ENCODE assay signal across 8 cellular contexts in genomic region chr11:59754494-59754858, GRCh38. TPM values are rescaled to one million over a fixed set of nuclear protein-coding genes. Genes with fewer than 3 reads are reported as not detected.
DNase-seq lines count a peak whose midpoint lies in the region; ATAC-seq and TF ChIP-seq lines count a peak whose summit lies in the region.

No MANE protein-coding gene starts in this region.

- H3K27ac ChIP-seq in SJCRH30 = no peak overlapping the region; the same call in 1 of the 2 replicates
- peak overlapping the region; percentile 44 for H3K27ac ChIP-seq in caudate nucleus (ENCODE audit: low read depth, low read length)
- peak overlapping the region; percentile 96 for H3K27ac ChIP-seq in lower lobe of right lung
- peak overlapping the region; percentile 91 to 94 for H3K27ac ChIP-seq in tibial artery

- no peaks in the 10 kb centered on the region for H3K36me3 ChIP-seq in SJCRH30
- peaks cover 8% of the 10 kb centered on the region for H3K36me3 ChIP-seq in lower lobe of right lung
- no peaks in the 10 kb centered on the region for H3K36me3 ChIP-seq in tibial artery

- peak; percentile 26 for ATAC-seq in HG02870 (IDR thresholded peaks at IDR 0.05; ENCODE audit: unreplicated experiment)
- peak in 1 of 2 donors; percentile 14 for ATAC-seq in lower lobe of right lung

- H3K9me3 ChIP-seq in SJCRH30 (replicated peaks) (no peaks in the 10 kb centered on the region), lower lobe of right lung (no peaks in the 10 kb centered on the region), tibial artery (no peaks in the 10 kb centered on the region)

- DNase-seq in NCI-H82 (lab: John Stamatoyannopoulos, UW) (peak; percentile 44), NCI-H82 treated with DMSO at 0.1 percent for 48 hours (lab: John Stamatoyannopoulos, UW; ENCODE audit: unreplicated experiment) (no peak), SJCRH30 (peak; percentile 14 to 36), caudate nucleus (lab: John Stamatoyannopoulos, UW) (peak in 17 of 61 donors; percentile 3 to 67 (median 42)), lower lobe of right lung (peak; percentile 50), tibial artery (no peak), foreskin melanocyte (no peak)

- H3K4me1 ChIP-seq in SJCRH30 (peaks cover 6% of the 10 kb centered on the region), lower lobe of right lung (peaks cover 24% of the 10 kb centered on the region), tibial artery (peaks cover 0 to 24% (median 10%) of the 10 kb centered on the region in 4 donors)

- H3K27me3 ChIP-seq in SJCRH30 (no peaks in the 10 kb centered on the region), lower lobe of right lung (ENCODE audit: low read depth) (no peaks in the 10 kb centered on the region), tibial artery (no peaks in the 10 kb centered on the region)

- no peak for TF ChIP-seq CTCF in lower lobe of right lung (IDR thresholded peaks at IDR 0.05)
- no peak for TF ChIP-seq CTCF in tibial artery (IDR thresholded peaks at IDR 0.05)

- intact Hi-C loops in lower lobe of right lung (cut with DNase I) (loop anchor here (10.0 kb wide), 1 partner anchor 50 kb away; no protein-coding TSS in a partner anchor), tibial artery (cut with DNase I; ENCODE audit: low total_unique reads) (loop anchor here (2.0 to 10.0 kb wide), 2 partner anchors 48 to 210 kb away; no protein-coding TSS in a partner anchor)

- H3K4me3 ChIP-seq in SJCRH30 = peak overlapping the region; percentile 85
- H3K4me3 ChIP-seq in lower lobe of right lung = peak overlapping the region; percentile 98
- H3K4me3 ChIP-seq in tibial artery = peak overlapping the region; percentile 80 to 90

RNA-seq across cellular contexts. Expression of gene STX3, which starts 0.7 kb away (rescaled TPM):
- 50.6 and 52.6 TPM in 2 replicates for total RNA-seq in SJCRH30 (2014; rRNA removed; shearing (Covaris generic))
- total RNA-seq in lower lobe of right lung = 59.4 TPM

RNA-seq across cellular contexts. Expression of gene OR10V1, which starts 40.8 kb away (rescaled TPM):
- not detected in 2 replicates for total RNA-seq in SJCRH30 (2014; rRNA removed; shearing (Covaris generic))
- not detected for total RNA-seq in lower lobe of right lung

RNA-seq across cellular contexts. Expression of gene MRPL16, which starts 56.1 kb away (rescaled TPM):
- 59.4 and 66.1 TPM in 2 replicates for total RNA-seq in SJCRH30 (2014; rRNA removed; shearing (Covaris generic))
- 29.7 TPM for total RNA-seq in lower lobe of right lung

Comparison
In these comparisons a context has a peak if more than half of its experiments do, and no peak if none do; other contexts are left out.
1. DNase-seq: peak in NCI-H82 (single experiment), SJCRH30 (2 of 2) and lower lobe of right lung (single experiment); none in NCI-H82 treated with DMSO at 0.1 percent for 48 hours (single experiment), tibial artery (0 of 2) and foreskin melanocyte (single experiment).
2. Peak in every context shown above with its lines, with median percentiles within 50 percentile points of each other: H3K4me3 ChIP-seq.